16 cellular contexts compared by ENCODE assay signal in genomic region chr1:118589486-118589885, GRCh38.
A peak's percentile ranks its signal among the peaks of the same experiment; 100 is the strongest.
DNase-seq lines count a peak whose midpoint lies in the region; ATAC-seq and TF ChIP-seq lines count a peak whose summit lies in the region.
"Had no signal": no experiment of that assay in that cellular context is flagged by ENCODE, and none has a peak within 500 bp of the region (broad histone marks: within the 10 kb centered on the region; RNA-seq: fewer than 3 reads in every experiment).

No MANE protein-coding gene starts in this region.

- intact Hi-C loops in left colon (cut with DNase I, micrococcal nuclease) = no loop called here

- H3K36me3 ChIP-seq in GM23338 (ENCODE audit: insufficient read depth) = no peaks in the 10 kb centered on the region
- no peaks in the 10 kb centered on the region for H3K36me3 ChIP-seq in neural progenitor cell
- H3K36me3 ChIP-seq: BLaER1 treated with 17β-estradiol and CSF1 and Interleukin-3, amounts not matched to agents 10 nM and 100 nM; SJSA1 had no signal

- H3F3A ChIP-seq in GM23338 (replicated peaks; ENCODE audit: low read depth) (no peaks in the 10 kb centered on the region), neural progenitor cell (ENCODE audit: low read depth) (no peaks in the 10 kb centered on the region)

- H3K9me2 ChIP-seq in GM23338 (ENCODE audit: insufficient read depth) = peaks cover 9% of the 10 kb centered on the region; the same call in 1 of the 2 replicates

- H4K20me1 ChIP-seq in GM23338 (replicated peaks; ENCODE audit: insufficient read depth) = no peaks in the 10 kb centered on the region
- H4K20me1 ChIP-seq in neural progenitor cell (ENCODE audit: low read depth) = no peaks in the 10 kb centered on the region
- H4K20me1 ChIP-seq: BLaER1 treated with 17β-estradiol and CSF1 and Interleukin-3, amounts not matched to agents 10 nM and 100 nM had no signal

- H3K4me2 ChIP-seq in GM23338 = no peak overlapping the region
- no peak overlapping the region for H3K4me2 ChIP-seq in neural progenitor cell
- H3K4me2 ChIP-seq: BLaER1 treated with 17β-estradiol and CSF1 and Interleukin-3, amounts not matched to agents 10 nM and 100 nM had no signal

- H3K27me3 Mint-ChIP-seq in GM23338 (ENCODE audit: insufficient read depth, low read depth, poor library complexity) = no peaks in the 10 kb centered on the region
- H3K27me3 Mint-ChIP-seq in neural progenitor cell (ENCODE audit: insufficient read depth, low read depth) = peaks cover 2% of the 10 kb centered on the region

- peaks cover 5% of the 10 kb centered on the region; the same call in 2 of the 3 replicates for H3K4me1 Mint-ChIP-seq in GM23338
- H3K4me1 Mint-ChIP-seq in neural progenitor cell = peaks cover 2% of the 10 kb centered on the region

- no peak overlapping the region for H3K27ac Mint-ChIP-seq in GM23338
- no peak overlapping the region for H3K27ac Mint-ChIP-seq in neural progenitor cell
- H3K27ac Mint-ChIP-seq: T-helper 1 cell treated with Interleukin-12 subunit alpha and Interleukin-12 subunit beta and Interleukin-4 antibody, amounts not matched to agents 30 μg/mL and 1 μg/mL, for 36 hours had no signal

- H3K4me3 Mint-ChIP-seq in GM23338 (no peak overlapping the region), neural progenitor cell (no peak overlapping the region)
- H3K4me3 Mint-ChIP-seq: T-helper 1 cell treated with Interleukin-12 subunit alpha and Interleukin-12 subunit beta and Interleukin-4 antibody, amounts not matched to agents 30 μg/mL and 1 μg/mL, for 36 hours had no signal

- H2AFZ ChIP-seq in GM23338 (peak overlapping the region; percentile 32), neural progenitor cell (replicated peaks) (no peak overlapping the region)

- H3K4me3 ChIP-seq in GM23338 = no peak overlapping the region
- H3K4me3 ChIP-seq in neural progenitor cell = no peak overlapping the region
- H3K4me3 ChIP-seq: BLaER1 treated with 17β-estradiol and CSF1 and Interleukin-3, amounts not matched to agents 10 nM and 100 nM; SJSA1 had no signal

- H3K4me1 ChIP-seq in GM23338 (ENCODE audit: insufficient read depth) (no peaks in the 10 kb centered on the region), neural progenitor cell (no peaks in the 10 kb centered on the region)
- H3K4me1 ChIP-seq: BLaER1 treated with 17β-estradiol and CSF1 and Interleukin-3, amounts not matched to agents 10 nM and 100 nM; SJSA1 had no signal

- no peaks in the 10 kb centered on the region for H3K9me3 ChIP-seq in neural progenitor cell (ENCODE audit: low read depth)
- H3K9me3 ChIP-seq: BLaER1 treated with 17β-estradiol and CSF1 and Interleukin-3, amounts not matched to agents 10 nM and 100 nM; SJSA1 had no signal

- no peak for DNase-seq in GM23338 (ENCODE audit: low spot score)
- peak; percentile 14 for DNase-seq in NCI-H524 treated with DMSO at 0.1 percent for 48 hours (lab: John Stamatoyannopoulos, UW)
- DNase-seq in ecto neural progenitor cell (ENCODE audit: low spot score) = peak; percentile 46
- DNase-seq in neural progenitor cell (ENCODE audit: low spot score) = peak; percentile 13
- no peak for DNase-seq in cerebellar cortex (ENCODE audit: low spot score)
- DNase-seq in hypothalamus (lab: John Stamatoyannopoulos, UW) = no peak
- no peak for DNase-seq in left colon
- DNase-seq: DMS79 treated with DMSO at 0.1 percent for 48 hours, H7, Karpas-422, NCI-H2081, NCI-H526 treated with DMSO at 0.1 percent for 48 hours had no signal

- H3K27me3 ChIP-seq in GM23338 (ENCODE audit: insufficient read depth) = no peaks in the 10 kb centered on the region
- no peaks in the 10 kb centered on the region for H3K27me3 ChIP-seq in neural progenitor cell
- H3K27me3 ChIP-seq: BLaER1 treated with 17β-estradiol and CSF1 and Interleukin-3, amounts not matched to agents 10 nM and 100 nM; SJSA1 had no signal

- no peak overlapping the region for H3K9ac ChIP-seq in neural progenitor cell
- H3K9ac ChIP-seq: BLaER1 treated with 17β-estradiol and CSF1 and Interleukin-3, amounts not matched to agents 10 nM and 100 nM had no signal

- H3K27ac ChIP-seq in GM23338 (ENCODE audit: low read depth) = no peak overlapping the region
- H3K27ac ChIP-seq in neural progenitor cell = no peak overlapping the region
- H3K27ac ChIP-seq: BLaER1 treated with 17β-estradiol and CSF1 and Interleukin-3, amounts not matched to agents 10 nM and 100 nM; HL-60; SJSA1 had no signal

- TF ChIP-seq CTCF in GM23338 (conservative IDR thresholded peaks at IDR 0.05; ENCODE audit: low read depth in 2 of 2) (no peak), neural progenitor cell (IDR thresholded peaks at IDR 0.05) (no peak)

- H3K9me3 Mint-ChIP-seq in GM23338 (no peaks in the 10 kb centered on the region; the same call in 1 of the 3 replicates), neural progenitor cell (no peaks in the 10 kb centered on the region)

- no peaks in the 10 kb centered on the region for H3K36me3 Mint-ChIP-seq in GM23338 (ENCODE audit: low read depth)
- H3K36me3 Mint-ChIP-seq in neural progenitor cell = no peaks in the 10 kb centered on the region

- H3K79me2 ChIP-seq in GM23338 (replicated peaks; ENCODE audit: insufficient read depth) (no peaks in the 10 kb centered on the region), neural progenitor cell (ENCODE audit: low read depth) (no peaks in the 10 kb centered on the region)

- ATAC-seq in GM23338 = no peak; the same call in 2 of the 3 replicates
- no peak for ATAC-seq in left colon

TF ChIP-seq in GM23338, 12 proteins besides CTCF, POLR2A, EP300 and RAD21 (continues in another document):
- TF ChIP-seq, protein P1, sequence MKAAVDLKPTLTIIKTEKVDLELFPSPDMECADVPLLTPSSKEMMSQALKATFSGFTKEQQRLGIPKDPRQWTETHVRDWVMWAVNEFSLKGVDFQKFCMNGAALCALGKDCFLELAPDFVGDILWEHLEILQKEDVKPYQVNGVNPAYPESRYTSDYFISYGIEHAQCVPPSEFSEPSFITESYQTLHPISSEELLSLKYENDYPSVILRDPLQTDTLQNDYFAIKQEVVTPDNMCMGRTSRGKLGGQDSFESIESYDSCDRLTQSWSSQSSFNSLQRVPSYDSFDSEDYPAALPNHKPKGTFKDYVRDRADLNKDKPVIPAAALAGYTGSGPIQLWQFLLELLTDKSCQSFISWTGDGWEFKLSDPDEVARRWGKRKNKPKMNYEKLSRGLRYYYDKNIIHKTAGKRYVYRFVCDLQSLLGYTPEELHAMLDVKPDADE (IDR thresholded peaks at IDR 0.05) = no peak
- no peak for TF ChIP-seq ZNF331 (CRISPR knock-in tag; IDR thresholded peaks at IDR 0.05; ENCODE audit: low read depth)
- TF ChIP-seq, protein P2, sequence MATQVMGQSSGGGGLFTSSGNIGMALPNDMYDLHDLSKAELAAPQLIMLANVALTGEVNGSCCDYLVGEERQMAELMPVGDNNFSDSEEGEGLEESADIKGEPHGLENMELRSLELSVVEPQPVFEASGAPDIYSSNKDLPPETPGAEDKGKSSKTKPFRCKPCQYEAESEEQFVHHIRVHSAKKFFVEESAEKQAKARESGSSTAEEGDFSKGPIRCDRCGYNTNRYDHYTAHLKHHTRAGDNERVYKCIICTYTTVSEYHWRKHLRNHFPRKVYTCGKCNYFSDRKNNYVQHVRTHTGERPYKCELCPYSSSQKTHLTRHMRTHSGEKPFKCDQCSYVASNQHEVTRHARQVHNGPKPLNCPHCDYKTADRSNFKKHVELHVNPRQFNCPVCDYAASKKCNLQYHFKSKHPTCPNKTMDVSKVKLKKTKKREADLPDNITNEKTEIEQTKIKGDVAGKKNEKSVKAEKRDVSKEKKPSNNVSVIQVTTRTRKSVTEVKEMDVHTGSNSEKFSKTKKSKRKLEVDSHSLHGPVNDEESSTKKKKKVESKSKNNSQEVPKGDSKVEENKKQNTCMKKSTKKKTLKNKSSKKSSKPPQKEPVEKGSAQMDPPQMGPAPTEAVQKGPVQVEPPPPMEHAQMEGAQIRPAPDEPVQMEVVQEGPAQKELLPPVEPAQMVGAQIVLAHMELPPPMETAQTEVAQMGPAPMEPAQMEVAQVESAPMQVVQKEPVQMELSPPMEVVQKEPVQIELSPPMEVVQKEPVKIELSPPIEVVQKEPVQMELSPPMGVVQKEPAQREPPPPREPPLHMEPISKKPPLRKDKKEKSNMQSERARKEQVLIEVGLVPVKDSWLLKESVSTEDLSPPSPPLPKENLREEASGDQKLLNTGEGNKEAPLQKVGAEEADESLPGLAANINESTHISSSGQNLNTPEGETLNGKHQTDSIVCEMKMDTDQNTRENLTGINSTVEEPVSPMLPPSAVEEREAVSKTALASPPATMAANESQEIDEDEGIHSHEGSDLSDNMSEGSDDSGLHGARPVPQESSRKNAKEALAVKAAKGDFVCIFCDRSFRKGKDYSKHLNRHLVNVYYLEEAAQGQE (IDR thresholded peaks at IDR 0.05; ENCODE audit: unreplicated experiment) = no peak
- no peak for TF ChIP-seq EZH2 (IDR thresholded peaks at IDR 0.05; ENCODE audit: low read depth, unreplicated experiment)
- TF ChIP-seq CREB1 (CRISPR knock-in tag; IDR thresholded peaks at IDR 0.05; ENCODE audit: low read depth) = no peak
- no peak for TF ChIP-seq STAT1 (IDR thresholded peaks at IDR 0.05; ENCODE audit: unreplicated experiment)
- TF ChIP-seq JUNB (IDR thresholded peaks at IDR 0.05; ENCODE audit: unreplicated experiment) = no peak

Comparison
In these comparisons a context has a peak if more than half of its experiments do, and no peak if none do; other contexts are left out.
1. DNase-seq: peak in NCI-H524 treated with DMSO at 0.1 percent for 48 hours (single experiment), ecto neural progenitor cell (single experiment) and neural progenitor cell (single experiment); none in GM23338 (single experiment), cerebellar cortex (single experiment), hypothalamus (0 of 51) and left colon (0 of 2).